In genomic region chr17:57954421-57955182, GRCh38 we compare ENCODE assay signal across 1 cellular context.
TF ChIP-seq lines count a peak whose summit lies in the region.

No MANE protein-coding gene starts in this region.

TF ChIP-seq in endothelial cell of umbilical vein, 7 proteins besides CTCF, POLR2A, EP300 and RAD21:
- TF ChIP-seq FOS (IDR thresholded peaks at IDR 0.05; ENCODE audit: borderline replicate concordance, insufficient read depth, low read length) = no peak
- TF ChIP-seq GATA2 (IDR thresholded peaks at IDR 0.05; ENCODE audit: insufficient read depth, insufficient read length, low read depth, low read length) = no peak
